8 cellular contexts compared by ENCODE assay signal in the genomic region with DNA sequence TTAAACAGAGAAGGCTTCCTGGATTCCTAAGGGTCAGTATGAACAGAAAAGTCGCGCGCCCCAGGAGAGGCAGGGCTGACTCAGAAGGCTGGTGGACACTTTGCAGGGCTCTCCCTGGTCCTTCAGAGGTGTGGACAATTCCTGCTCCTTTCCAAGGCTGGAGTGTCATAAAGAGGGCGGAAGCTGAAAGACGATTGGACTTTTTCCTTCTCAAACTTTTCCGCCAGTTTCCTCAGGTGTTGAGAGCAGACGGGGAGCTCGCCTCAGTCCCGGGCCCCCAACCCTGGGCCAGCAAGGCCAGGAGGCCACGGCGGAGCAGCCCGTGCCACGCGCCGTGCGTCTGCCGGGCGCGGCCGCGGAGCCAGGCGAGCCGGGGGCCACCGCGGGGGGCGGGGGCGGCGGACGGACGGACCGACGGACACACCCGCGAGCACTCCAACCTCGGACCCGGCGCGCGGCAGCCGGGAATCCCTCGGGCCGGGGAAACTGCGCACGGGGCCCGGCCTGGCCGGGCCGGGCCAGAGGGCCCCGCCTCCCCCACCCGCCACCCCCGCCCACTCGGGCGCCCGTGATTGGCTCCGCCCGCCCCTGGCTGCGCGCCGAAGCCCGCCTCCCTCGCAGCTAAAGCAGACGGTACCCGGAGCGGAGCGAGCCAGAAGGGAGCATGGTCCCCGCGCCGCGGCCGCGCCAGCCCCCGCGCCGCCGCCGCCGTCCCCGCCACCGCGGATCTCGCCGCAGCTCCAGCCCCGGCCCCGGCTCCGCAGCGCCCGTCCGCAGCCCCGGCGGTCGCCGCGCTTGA. TPM values are rescaled to one million over a fixed set of nuclear protein-coding genes. Genes with fewer than 3 reads are reported as not detected.
DNase-seq lines count a peak whose midpoint lies in the region; ATAC-seq and TF ChIP-seq lines count a peak whose summit lies in the region.

TSS of gene KLHL29 (plus strand) at position 629 of the 799 bp plus-strand sequence. CDS start 177,018 bp downstream, outside the sequence.

- H3K27me3 Mint-ChIP-seq in CD8-positive, alpha-beta T cell (ENCODE audit: low read depth) = peaks cover 35% of the 10 kb centered on the region
- peaks cover 38% of the 10 kb centered on the region for H3K27me3 Mint-ChIP-seq in activated naive CD4-positive, alpha-beta T cell treated with anti-CD3 and anti-CD28 coated beads for 36 hours (ENCODE audit: low read depth)
- H3K27me3 Mint-ChIP-seq in osteocyte (ENCODE audit: unreplicated experiment) = peaks cover 30% of the 10 kb centered on the region

- H3K36me3 ChIP-seq in CD8-positive, alpha-beta T cell (ENCODE audit: insufficient read depth, low read length) = no peaks in the 10 kb centered on the region
- no peaks in the 10 kb centered on the region for H3K36me3 ChIP-seq in thyroid gland

- peaks cover 20% of the 10 kb centered on the region for H3K4me1 ChIP-seq in CD8-positive, alpha-beta T cell (ENCODE audit: insufficient read depth, low read length)
- H3K4me1 ChIP-seq in thyroid gland = peaks cover 14 to 23% of the 10 kb centered on the region in 2 donors

- H3K4me1 Mint-ChIP-seq in CD8-positive, alpha-beta T cell (ENCODE audit: low read depth) = peaks cover 30% of the 10 kb centered on the region
- H3K4me1 Mint-ChIP-seq in activated naive CD4-positive, alpha-beta T cell treated with anti-CD3 and anti-CD28 coated beads for 36 hours (ENCODE audit: low read depth) = peaks cover 32% of the 10 kb centered on the region
- H3K4me1 Mint-ChIP-seq in osteocyte (ENCODE audit: unreplicated experiment) = peaks cover 22% of the 10 kb centered on the region

- no peak for TF ChIP-seq CTCF in CD8-positive, alpha-beta T cell (IDR thresholded peaks at IDR 0.05)
- no peak for TF ChIP-seq CTCF in osteocyte (IDR thresholded peaks at IDR 0.05)
- TF ChIP-seq CTCF in thyroid gland (IDR thresholded peaks at IDR 0.05) = no peak

- H3K27me3 ChIP-seq in CD8-positive, alpha-beta T cell (ENCODE audit: insufficient read depth, low read length) = peaks cover 12% of the 10 kb centered on the region
- H3K27me3 ChIP-seq in thyroid gland = peaks cover 23% of the 10 kb centered on the region

- no peaks in the 10 kb centered on the region for H3K9me3 Mint-ChIP-seq in CD8-positive, alpha-beta T cell
- no peaks in the 10 kb centered on the region for H3K9me3 Mint-ChIP-seq in activated naive CD4-positive, alpha-beta T cell treated with anti-CD3 and anti-CD28 coated beads for 36 hours
- H3K9me3 Mint-ChIP-seq in osteocyte (ENCODE audit: unreplicated experiment) = no peaks in the 10 kb centered on the region

- ATAC-seq in CD8-positive, alpha-beta T cell = peak; percentile 76
- ATAC-seq in GM19372 (IDR thresholded peaks at IDR 0.05; ENCODE audit: low read depth, unreplicated experiment) (peak; percentile 53), HG03457 (IDR thresholded peaks at IDR 0.05; ENCODE audit: unreplicated experiment) (peak; percentile 55)

- intact Hi-C loops in CD8-positive, alpha-beta T cell (cut with DNase I, micrococcal nuclease) = no loop called here
- intact Hi-C loops in activated naive CD4-positive, alpha-beta T cell treated with anti-CD3 and anti-CD28 coated beads for 36 hours (cut with micrococcal nuclease) = loop anchor here (5.0 kb wide), 1 partner anchor 543 kb away; the partner anchor contains the start of gene ATAD2B
- intact Hi-C loops in thyroid gland (cut with DNase I) = no loop called here

- peak within 1 kb of the TSS; percentile 84 for H3K4me3 Mint-ChIP-seq in CD8-positive, alpha-beta T cell
- peak within 1 kb of the TSS; percentile 76 for H3K4me3 Mint-ChIP-seq in activated naive CD4-positive, alpha-beta T cell treated with anti-CD3 and anti-CD28 coated beads for 36 hours
- peak within 1 kb of the TSS; percentile 85 for H3K4me3 Mint-ChIP-seq in osteocyte (ENCODE audit: unreplicated experiment)

- H3K27ac ChIP-seq in CD8-positive, alpha-beta T cell (ENCODE audit: low read depth, low read length) = no peak within 1 kb of the TSS
- H3K27ac ChIP-seq in thyroid gland = peak within 1 kb of the TSS in 2 of 3 donors; percentile 38 to 59

- WGBS in thyroid gland, 2 donors = 30 to 44% methylated on average over 5 to 9 of the region's 92 CpGs

- H3K9me3 ChIP-seq in CD8-positive, alpha-beta T cell (ENCODE audit: low read length) = no peaks in the 10 kb centered on the region
- no peaks in the 10 kb centered on the region for H3K9me3 ChIP-seq in thyroid gland

- no peak within 1 kb of the TSS for H3K27ac Mint-ChIP-seq in CD8-positive, alpha-beta T cell
- no peak within 1 kb of the TSS for H3K27ac Mint-ChIP-seq in activated naive CD4-positive, alpha-beta T cell treated with anti-CD3 and anti-CD28 coated beads for 36 hours
- H3K27ac Mint-ChIP-seq in osteocyte (ENCODE audit: unreplicated experiment) = peak within 1 kb of the TSS; percentile 23

- CTCF ChIA-PET in CD8-positive, alpha-beta T cell (lab: Charles Lee) = no interaction called here
- CTCF ChIA-PET in activated naive CD4-positive, alpha-beta T cell treated with anti-CD3 and anti-CD28 coated beads for 36 hours (lab: Charles Lee) = no interaction called here

- peak within 1 kb of the TSS; percentile 49 for H3K4me3 ChIP-seq in CD8-positive, alpha-beta T cell (ENCODE audit: low read depth, low read length)
- peak within 1 kb of the TSS in 2 of 3 donors; percentile 21 to 61 for H3K4me3 ChIP-seq in thyroid gland (replicated peaks in 1 of 3)

- peak; percentile 20 to 79 (median 61) for DNase-seq in CD8-positive, alpha-beta T cell
- DNase-seq in RPMI7951 (ENCODE audit: low read depth) (peak; percentile 63), glomerular visceral epithelial cell (ENCODE audit: extremely low spot score) (peak; percentile 74), osteocyte (ENCODE audit: extremely low spot score, unreplicated experiment) (peak; percentile 92), thyroid gland (peak; percentile 79 to 84)
- peak; percentile 73 for DNase-seq in activated naive CD4-positive, alpha-beta T cell treated with anti-CD3 and anti-CD28 coated beads for 36 hours

- peak in 1 of 2 donors; percentile 74 for TF ChIP-seq POLR2A in thyroid gland (IDR thresholded peaks at IDR 0.05)

- peaks cover 3% of the 10 kb centered on the region for H3K36me3 Mint-ChIP-seq in CD8-positive, alpha-beta T cell
- no peaks in the 10 kb centered on the region for H3K36me3 Mint-ChIP-seq in activated naive CD4-positive, alpha-beta T cell treated with anti-CD3 and anti-CD28 coated beads for 36 hours (ENCODE audit: low read depth)
- peaks cover 4% of the 10 kb centered on the region for H3K36me3 Mint-ChIP-seq in osteocyte (ENCODE audit: unreplicated experiment)

- POLR2A ChIA-PET in CD8-positive, alpha-beta T cell (lab: Charles Lee) = no interaction called here

RNA-seq across cellular contexts. Expression of gene KLHL29, which starts in this region (rescaled TPM):
- under 1 TPM; 0.67 to 0.81 TPM for total RNA-seq in CD8-positive, alpha-beta T cell
- 0.78 and 0.84 TPM in 2 replicates for total RNA-seq in RPMI7951 (2014; rRNA removed; shearing (Covaris generic))
- total RNA-seq in activated naive CD4-positive, alpha-beta T cell treated with anti-CD3 and anti-CD28 coated beads for 36 hours = 1 to 10 TPM; 2.4 to 2.9 TPM
- total RNA-seq in osteocyte (5.0 and 5.2 TPM in 2 replicates), thyroid gland (1 to 10 TPM; 2.2 to 3.3 (median 2.7) TPM)

Comparison
In these comparisons a context has a peak if more than half of its experiments do, and no peak if none do; other contexts are left out.
1. Peak in DNase-seq, ATAC-seq and H3K4me3 ChIP-seq in CD8-positive, alpha-beta T cell; RNA of the gene not detected or under 1 TPM.
2. Peak in DNase-seq in RPMI7951; RNA of the gene not detected or under 1 TPM.